Comparison of ENCODE assay signal across 19 cellular contexts in the genomic region with DNA sequence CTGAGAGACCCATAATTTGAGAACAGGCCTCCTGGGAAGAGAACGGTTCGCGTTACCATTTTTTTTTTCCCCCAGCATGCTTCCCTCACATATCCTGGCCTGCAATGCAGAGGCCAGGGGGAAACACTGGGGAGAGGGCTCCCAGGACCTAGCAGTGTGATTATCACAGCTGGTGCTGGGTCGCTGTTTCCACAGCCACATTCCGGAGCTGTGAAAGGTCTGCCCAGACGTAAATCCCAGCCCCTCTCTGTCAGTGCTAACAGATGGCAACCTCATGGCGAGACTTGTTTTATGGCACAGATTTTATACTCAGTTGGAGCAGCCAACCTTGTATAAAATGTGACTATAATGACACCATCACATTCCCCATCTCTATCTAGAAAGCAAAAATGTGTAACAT.
DNase-seq lines count a peak whose midpoint lies in the region; ATAC-seq and TF ChIP-seq lines count a peak whose summit lies in the region.
"Had no signal": no experiment of that assay in that cellular context is flagged by ENCODE, and none has a peak within 500 bp of the region (broad histone marks: within the 10 kb centered on the region; RNA-seq: fewer than 3 reads in every experiment).

No MANE protein-coding gene starts in this region.

- H2BK5ac ChIP-seq in H9 (ENCODE audit: insufficient read length, low read length) (no peak overlapping the region), neuronal stem cell (ENCODE audit: low read length) (no peak overlapping the region)

- H2BK20ac ChIP-seq in H9 (ENCODE audit: low read depth, low read length, poor library complexity, severe bottlenecking): no peak overlapping the region

- no CpG with 5 or more reads among the region's 7 CpGs for WGBS in H9 (ENCODE audit: extremely low coverage, insufficient read length, low lambda C conversion rate)
- WGBS in neuronal stem cell (ENCODE audit: extremely low coverage in 2 of 2, insufficient read length in 2 of 2, insufficient replicate concordance in 1 of 2), 2 donors: no CpG with 5 or more reads among the region's 7 CpGs
- 82% methylated on average over 7 of the region's 7 CpGs for WGBS in suprapubic skin

- H3K79me1 ChIP-seq in H9 (ENCODE audit: insufficient read depth, low read depth, low read length, poor library complexity, severe bottlenecking) (no peaks in the 10 kb centered on the region), neuronal stem cell (ENCODE audit: low read depth, low read length) (no peaks in the 10 kb centered on the region)

- no peak overlapping the region for H3T11ph ChIP-seq in H9 (ENCODE audit: low read length)

- H3K36me3 ChIP-seq in fibroblast of lung (ENCODE audit: control insufficient read depth, insufficient read depth, low read length) (no peaks in the 10 kb centered on the region), neuronal stem cell (replicated peaks in 1 of 2; ENCODE audit: control insufficient read depth in 2 of 2, insufficient read depth in 2 of 2, low read length in 2 of 2) (no peaks in the 10 kb centered on the region), suprapubic skin (no peaks in the 10 kb centered on the region)
- H3K36me3 ChIP-seq: esophagus muscularis mucosa, neutrophil, transverse colon had no signal

- H2AFZ ChIP-seq in H9 (ENCODE audit: low read length) (no peak overlapping the region), fibroblast of lung (ENCODE audit: low read length) (peak overlapping the region; percentile 47), neuronal stem cell (ENCODE audit: low read length) (peak overlapping the region; percentile 84)

- H3K4me2 ChIP-seq in H9 (ENCODE audit: insufficient read depth, insufficient read length, low read length): no peak overlapping the region
- H3K4me2 ChIP-seq in fibroblast of lung (ENCODE audit: extremely low read depth, insufficient read depth, low read length): no peak overlapping the region
- no peak overlapping the region for H3K4me2 ChIP-seq in neuronal stem cell (ENCODE audit: insufficient read depth, low read length, poor library complexity, severe bottlenecking)

- H3K9ac ChIP-seq in H9 (ENCODE audit: extremely low read depth, insufficient read length, low read length) (no peak overlapping the region), fibroblast of lung (ENCODE audit: insufficient read depth, low read length) (no peak overlapping the region), neuronal stem cell (ENCODE audit: low read depth, low read length, poor library complexity) (no peak overlapping the region)

- peaks cover 0 to 2% of the 10 kb centered on the region in 2 experiments; a peak in 2 of 5 replicates for H3K9me3 Mint-ChIP-seq in H9

- H3K27me3 ChIP-seq in H9 (ENCODE audit: insufficient read depth, low read length) (no peaks in the 10 kb centered on the region), fibroblast of lung (ENCODE audit: control insufficient read depth, insufficient read depth, low read length) (no peaks in the 10 kb centered on the region), neuronal stem cell (ENCODE audit: control insufficient read depth in 3 of 3, insufficient read depth in 3 of 3, low read depth in 1 of 3, low read length in 3 of 3) (no peaks in the 10 kb centered on the region), suprapubic skin (no peaks in the 10 kb centered on the region)
- H3K27me3 ChIP-seq: esophagus muscularis mucosa, neutrophil, transverse colon had no signal

- H3K14ac ChIP-seq in H9 (ENCODE audit: insufficient read depth, low read length): no peak overlapping the region; the same call in 1 of the 2 replicates
- no peak overlapping the region for H3K14ac ChIP-seq in neuronal stem cell (ENCODE audit: low read length)

- H3K4me3 ChIP-seq in fibroblast of lung (replicated peaks in 1 of 4; ENCODE audit: control extremely low read depth in 1 of 4, insufficient read depth in 1 of 4, low read depth in 3 of 4, low read length in 4 of 4) (no peak overlapping the region), neuronal stem cell (ENCODE audit: low read length in 2 of 2) (no peak overlapping the region), suprapubic skin (no peak overlapping the region)
- H3K4me3 ChIP-seq: esophagus muscularis mucosa, transverse colon had no signal

- peaks cover 49 to 60% of the 10 kb centered on the region in 2 experiments for H3K4me1 Mint-ChIP-seq in H9
- H3K4me1 Mint-ChIP-seq: activated naive CD8-positive, alpha-beta T cell treated with anti-CD3 and anti-CD28 coated beads, Interleukin-2, amount 50 U/mL, for 24 hours had no signal

- H3K36me3 Mint-ChIP-seq in H9 (ENCODE audit: insufficient read depth in 1 of 3, low read depth in 3 of 3): peaks cover 2 to 5% (median 4%) of the 10 kb centered on the region in 3 experiments; a peak in 4 of 7 replicates

- DNase-seq in H9 (peak; percentile 59), fibroblast of lung (ENCODE audit: low read depth in 2 of 2) (peak; percentile 27 to 78), neuronal stem cell (ENCODE audit: low spot score) (peak; percentile 39), 8988T (no peak), T-helper 9 cell (no peak), suprapubic skin (ENCODE audit: low spot score in 2 of 2) (no peak)
- DNase-seq: activated CD4-positive, alpha-beta T cell treated with anti-CD3 and anti-CD28 coated beads, Interleukin-2, amount 50 U/mL, for 4 hours; activated naive CD8-positive, alpha-beta T cell treated with anti-CD3 and anti-CD28 coated beads, Interleukin-2, amount 50 U/mL, for 24 hours; activated T-cell treated with anti-CD3 and anti-CD28 coated beads, Interleukin-2, amount 50 U/mL, for 48 hours; Calu3; NCI-H2107; SIG-M5; stimulated activated CD4-positive, alpha-beta T cell treated with anti-CD3 and anti-CD28 coated beads, Interleukin-4, amount 100 ng/mL, for 4 hours; transverse colon had no signal

- no peak overlapping the region for H3K56ac ChIP-seq in H9 (ENCODE audit: insufficient read length, low read depth, low read length)

- H3K27ac Mint-ChIP-seq in H9: peak overlapping the region in 2 of 3 experiments; percentile 15 to 95
- H3K27ac Mint-ChIP-seq: activated naive CD8-positive, alpha-beta T cell treated with anti-CD3 and anti-CD28 coated beads, Interleukin-2, amount 50 U/mL, for 24 hours had no signal

- no peak overlapping the region for H4K5ac ChIP-seq in H9 (ENCODE audit: insufficient read length, low read depth, low read length)

- H3K4me1 ChIP-seq in H9 (ENCODE audit: insufficient read depth, low read length) (peaks cover 3% of the 10 kb centered on the region; the same call in 1 of the 2 replicates), fibroblast of lung (ENCODE audit: control insufficient read depth, extremely low read depth, insufficient read depth, low read length) (no peaks in the 10 kb centered on the region), neuronal stem cell (ENCODE audit: control insufficient read depth in 2 of 2, insufficient read depth in 1 of 2, low read depth in 1 of 2, low read length in 2 of 2) (peaks cover 0 to 9% of the 10 kb centered on the region in 2 donors), suprapubic skin (peaks cover 20% of the 10 kb centered on the region)

- H3K18ac ChIP-seq in H9 (ENCODE audit: insufficient read length, low read depth, low read length) (no peak overlapping the region), neuronal stem cell (ENCODE audit: low read length) (peak overlapping the region; percentile 11)

- H3K9me3 ChIP-seq in H9 (ENCODE audit: control insufficient read depth, low read depth, low read length) (no peaks in the 10 kb centered on the region), fibroblast of lung (ENCODE audit: control insufficient read depth, insufficient read depth, low read depth, low read length) (no peaks in the 10 kb centered on the region), neuronal stem cell (replicated peaks in 1 of 2; ENCODE audit: control insufficient read depth in 2 of 2, insufficient read depth in 1 of 2, low read depth in 1 of 2, low read length in 2 of 2) (no peaks in the 10 kb centered on the region), suprapubic skin (no peaks in the 10 kb centered on the region)
- H3K9me3 ChIP-seq: esophagus muscularis mucosa, neutrophil, transverse colon had no signal

- no peak overlapping the region for H4K8ac ChIP-seq in H9 (replicated peaks; ENCODE audit: insufficient read length, low read depth, low read length)
- no peak overlapping the region for H4K8ac ChIP-seq in neuronal stem cell (ENCODE audit: low read depth, low read length)

- TF ChIP-seq CTCF in H9 (conservative IDR thresholded peaks at IDR 0.05) (no peak), fibroblast of lung (conservative IDR thresholded peaks at IDR 0.05 in 1 of 2, IDR thresholded peaks at IDR 0.05 in 1 of 2; ENCODE audit: low read depth in 1 of 2, low read length in 2 of 2) (no peak), suprapubic skin (IDR thresholded peaks at IDR 0.05) (no peak)

- TF ChIP-seq POLR2A in suprapubic skin (IDR thresholded peaks at IDR 0.05): no peak

- no peak overlapping the region for H4K91ac ChIP-seq in H9 (ENCODE audit: insufficient read length, low read depth, low read length)
- no peak overlapping the region for H4K91ac ChIP-seq in neuronal stem cell (ENCODE audit: low read depth, low read length, poor library complexity)

- no peak overlapping the region; a peak in 2 of 5 replicates for H3K4me3 Mint-ChIP-seq in H9
- H3K4me3 Mint-ChIP-seq: activated naive CD8-positive, alpha-beta T cell treated with anti-CD3 and anti-CD28 coated beads, Interleukin-2, amount 50 U/mL, for 24 hours had no signal

- no peak overlapping the region for H2BK15ac ChIP-seq in H9 (ENCODE audit: low read depth, low read length)
- H2BK15ac ChIP-seq in neuronal stem cell (ENCODE audit: low read length): no peak overlapping the region

- TF ChIP-seq EP300 in suprapubic skin (IDR thresholded peaks at IDR 0.05): no peak

- H3K79me2 ChIP-seq in H9 (ENCODE audit: insufficient read depth, low read length): no peaks in the 10 kb centered on the region
- no peaks in the 10 kb centered on the region for H3K79me2 ChIP-seq in fibroblast of lung (ENCODE audit: control insufficient read depth, insufficient read depth, low read length)

- no peaks in the 10 kb centered on the region for H3K27me3 Mint-ChIP-seq in H9 (ENCODE audit: low read depth)
- H3K27me3 Mint-ChIP-seq: activated naive CD8-positive, alpha-beta T cell treated with anti-CD3 and anti-CD28 coated beads, Interleukin-2, amount 50 U/mL, for 24 hours had no signal

- H3K4ac ChIP-seq in H9 (ENCODE audit: low read depth, low read length) (no peak overlapping the region), neuronal stem cell (ENCODE audit: low read length) (no peak overlapping the region)

- no peak overlapping the region for H3K23ac ChIP-seq in H9 (ENCODE audit: insufficient read length, low read depth, low read length)
- no peak overlapping the region for H3K23ac ChIP-seq in neuronal stem cell (ENCODE audit: low read depth, low read length, poor library complexity)

- H3K27ac ChIP-seq in H9 (ENCODE audit: insufficient read length, low read depth, low read length) (no peak overlapping the region), fibroblast of lung (ENCODE audit: insufficient read depth, low read length) (no peak overlapping the region), neuronal stem cell (replicated peaks; ENCODE audit: low read length) (peak overlapping the region; percentile 20), suprapubic skin (no peak overlapping the region)
- H3K27ac ChIP-seq: esophagus muscularis mucosa, neutrophil, transverse colon had no signal

- peak; percentile 44 for ATAC-seq in SK-N-SH treated with all-trans-retinoic acid at 6 μM for 48 hours
- ATAC-seq in GM18498 (IDR thresholded peaks at IDR 0.05; ENCODE audit: unreplicated experiment): no peak
- ATAC-seq: activated naive CD8-positive, alpha-beta T cell treated with anti-CD3 and anti-CD28 coated beads, Interleukin-2, amount 50 U/mL, for 24 hours; sciatic nerve had no signal

- no peaks in the 10 kb centered on the region for H3K23me2 ChIP-seq in H9 (ENCODE audit: insufficient read length, low read depth, low read length, poor library complexity, severe bottlenecking)

- H4K20me1 ChIP-seq in H9 (ENCODE audit: control insufficient read depth, insufficient read depth, insufficient read length): no peaks in the 10 kb centered on the region
- no peaks in the 10 kb centered on the region for H4K20me1 ChIP-seq in fibroblast of lung (ENCODE audit: control insufficient read depth, extremely low read depth, insufficient read depth, low read length)

- no peak overlapping the region for H2AK5ac ChIP-seq in H9 (ENCODE audit: insufficient read length, low read length)
- no peak overlapping the region for H2AK5ac ChIP-seq in neuronal stem cell (ENCODE audit: low read depth, low read length)

- H2BK12ac ChIP-seq in H9 (ENCODE audit: insufficient read length, low read depth, low read length): no peak overlapping the region
- no peak overlapping the region for H2BK12ac ChIP-seq in neuronal stem cell (ENCODE audit: low read length)

- no peak overlapping the region for H2BK120ac ChIP-seq in H9 (ENCODE audit: low read depth, low read length, poor library complexity, severe bottlenecking)
- H2BK120ac ChIP-seq in neuronal stem cell (ENCODE audit: low read depth, low read length): no peak overlapping the region

Comparison
In these comparisons a context has a peak if more than half of its experiments do, and no peak if none do; other contexts are left out.
1. DNase-seq: peak in H9 (single experiment), fibroblast of lung (2 of 2) and neuronal stem cell (single experiment); none in 8988T (single experiment), T-helper 9 cell (single experiment) and suprapubic skin (0 of 2).